9 cellular contexts compared by ENCODE assay signal in genomic region chr19:12603714-12604113, GRCh38. TPM values are rescaled to one million over a fixed set of nuclear protein-coding genes. Genes with fewer than 3 reads are reported as not detected.
DNase-seq lines count a peak whose midpoint lies in the region; ATAC-seq, FAIRE-seq and TF ChIP-seq lines count a peak whose summit lies in the region.
"Had no signal": no experiment of that assay in that cellular context is flagged by ENCODE, and none has a peak within 500 bp of the region (broad histone marks: within the 10 kb centered on the region; RNA-seq: fewer than 3 reads in every experiment).

No MANE protein-coding gene starts in this region.

- H3K36me3 Mint-ChIP-seq in activated CD8-positive, alpha-beta memory T cell treated with anti-CD3 and anti-CD28 coated beads, Interleukin-2, amount 10 ng/mL, durations not matched to agents 7 days and 5 days: peaks cover 43% of the 10 kb centered on the region
- peaks cover 6% of the 10 kb centered on the region for H3K36me3 Mint-ChIP-seq in astrocyte (ENCODE audit: low read depth, unreplicated experiment)

- TF ChIP-seq CTCF in astrocyte (IDR thresholded peaks at IDR 0.05; ENCODE audit: insufficient read depth, low read depth, low read length): no peak
- no peak for TF ChIP-seq CTCF in suprapubic skin (IDR thresholded peaks at IDR 0.05)
- TF ChIP-seq CTCF in body of pancreas (IDR thresholded peaks at IDR 0.05): no peak

- CTCF ChIA-PET in activated CD8-positive, alpha-beta memory T cell treated with anti-CD3 and anti-CD28 coated beads, Interleukin-2, amount 10 ng/mL, durations not matched to agents 7 days and 5 days (lab: Charles Lee): interaction anchor here (1.1 to 1.8 kb wide), 4 partner anchors 10 to 66 kb away, joined by 3 to 6 read pairs (median 4); a partner anchor contains a TSS

- H3K4me1 Mint-ChIP-seq in activated CD8-positive, alpha-beta memory T cell treated with anti-CD3 and anti-CD28 coated beads, Interleukin-2, amount 10 ng/mL, durations not matched to agents 7 days and 5 days: peaks cover 13% of the 10 kb centered on the region
- no peaks in the 10 kb centered on the region for H3K4me1 Mint-ChIP-seq in astrocyte (ENCODE audit: low read depth, unreplicated experiment)
- H3K4me1 Mint-ChIP-seq in stimulated activated naive CD8-positive, alpha-beta T cell treated with anti-CD3 and anti-CD28 coated beads, Interleukin-15, amount 100 ng/mL, for 72 hours: peaks cover 14% of the 10 kb centered on the region

- H2AFZ ChIP-seq in astrocyte (ENCODE audit: low read depth, low read length): no peak overlapping the region

- peaks cover 7% of the 10 kb centered on the region for H3K36me3 ChIP-seq in astrocyte (ENCODE audit: insufficient read depth, low read length)
- H3K36me3 ChIP-seq in suprapubic skin: peaks cover 22% of the 10 kb centered on the region
- no peaks in the 10 kb centered on the region for H3K36me3 ChIP-seq in body of pancreas (replicated peaks in 1 of 2; ENCODE audit: insufficient read depth in 1 of 2, low read depth in 2 of 2)

- peak overlapping the region; percentile 34 for H3K27ac Mint-ChIP-seq in activated CD8-positive, alpha-beta memory T cell treated with anti-CD3 and anti-CD28 coated beads, Interleukin-2, amount 10 ng/mL, durations not matched to agents 7 days and 5 days
- H3K27ac Mint-ChIP-seq in astrocyte (ENCODE audit: unreplicated experiment): no peak overlapping the region
- H3K27ac Mint-ChIP-seq in stimulated activated naive CD8-positive, alpha-beta T cell treated with anti-CD3 and anti-CD28 coated beads, Interleukin-15, amount 100 ng/mL, for 72 hours: peak overlapping the region in 1 of 2 donors; percentile 12

- H3K27ac ChIP-seq in astrocyte (ENCODE audit: low read depth, low read length) (no peak overlapping the region), suprapubic skin (no peak overlapping the region), body of pancreas (no peak overlapping the region)

- H3K9ac ChIP-seq in astrocyte (ENCODE audit: low read length): no peak overlapping the region

- no peak for TF ChIP-seq EP300 in suprapubic skin (IDR thresholded peaks at IDR 0.05)

- no peaks in the 10 kb centered on the region for H3K9me3 Mint-ChIP-seq in activated CD8-positive, alpha-beta memory T cell treated with anti-CD3 and anti-CD28 coated beads, Interleukin-2, amount 10 ng/mL, durations not matched to agents 7 days and 5 days (ENCODE audit: low read depth)
- H3K9me3 Mint-ChIP-seq in astrocyte (ENCODE audit: unreplicated experiment): no peaks in the 10 kb centered on the region
- H3K9me3 Mint-ChIP-seq in stimulated activated naive CD8-positive, alpha-beta T cell treated with anti-CD3 and anti-CD28 coated beads, Interleukin-15, amount 100 ng/mL, for 72 hours: no peaks in the 10 kb centered on the region

- no peaks in the 10 kb centered on the region for H3K27me3 Mint-ChIP-seq in activated CD8-positive, alpha-beta memory T cell treated with anti-CD3 and anti-CD28 coated beads, Interleukin-2, amount 10 ng/mL, durations not matched to agents 7 days and 5 days
- H3K27me3 Mint-ChIP-seq in astrocyte (ENCODE audit: low read depth, unreplicated experiment): no peaks in the 10 kb centered on the region
- H3K27me3 Mint-ChIP-seq in stimulated activated naive CD8-positive, alpha-beta T cell treated with anti-CD3 and anti-CD28 coated beads, Interleukin-15, amount 100 ng/mL, for 72 hours: no peaks in the 10 kb centered on the region

- H3K4me2 ChIP-seq in astrocyte (ENCODE audit: low read length): no peak overlapping the region

- DNase-seq in activated CD8-positive, alpha-beta memory T cell treated with anti-CD3 and anti-CD28 coated beads, Interleukin-2, amount 10 ng/mL, durations not matched to agents 7 days and 5 days: peak; percentile 80
- DNase-seq in activated CD8-positive, alpha-beta memory T cell treated with anti-CD3 and anti-CD28 coated beads for 24 hours: no peak
- DNase-seq in RPMI8226 (peak; percentile 78), astrocyte (ENCODE audit: low read depth) (peak; percentile 80), suprapubic skin (ENCODE audit: low spot score in 2 of 2) (no peak), epidermal melanocyte (ENCODE audit: insufficient read length, low spot score) (no peak), body of pancreas (no peak)
- DNase-seq in stimulated activated naive CD8-positive, alpha-beta T cell treated with anti-CD3 and anti-CD28 coated beads, Interleukin-15, amount 100 ng/mL, for 72 hours: peak; percentile 27 to 74

- no peak for FAIRE-seq in astrocyte (lab: Jason Lieb, UNC)
- FAIRE-seq: keratinocyte had no signal

- peaks cover 6% of the 10 kb centered on the region for H3K79me2 ChIP-seq in astrocyte (ENCODE audit: insufficient read depth, low read length)

- intact Hi-C loops in body of pancreas (cut with DNase I): no loop called here

- peaks cover 4% of the 10 kb centered on the region for H4K20me1 ChIP-seq in astrocyte (ENCODE audit: insufficient read depth, low read length)

- no peak overlapping the region for H3K4me3 Mint-ChIP-seq in activated CD8-positive, alpha-beta memory T cell treated with anti-CD3 and anti-CD28 coated beads, Interleukin-2, amount 10 ng/mL, durations not matched to agents 7 days and 5 days
- no peak overlapping the region for H3K4me3 Mint-ChIP-seq in astrocyte (ENCODE audit: unreplicated experiment)
- no peak overlapping the region for H3K4me3 Mint-ChIP-seq in stimulated activated naive CD8-positive, alpha-beta T cell treated with anti-CD3 and anti-CD28 coated beads, Interleukin-15, amount 100 ng/mL, for 72 hours

- H3K9me3 ChIP-seq in astrocyte (ENCODE audit: insufficient read depth, low read depth, low read length): no peaks in the 10 kb centered on the region
- H3K9me3 ChIP-seq in suprapubic skin: no peaks in the 10 kb centered on the region
- no peaks in the 10 kb centered on the region for H3K9me3 ChIP-seq in body of pancreas

- WGBS in suprapubic skin: 97% methylated on average over 1 of the region's 1 CpG
- WGBS in body of pancreas, 2 donors: 79 to 88% methylated on average over 1 of the region's 1 CpG

- H3K27me3 ChIP-seq in astrocyte (ENCODE audit: insufficient read depth, low read length): no peaks in the 10 kb centered on the region
- H3K27me3 ChIP-seq in suprapubic skin: no peaks in the 10 kb centered on the region
- no peaks in the 10 kb centered on the region for H3K27me3 ChIP-seq in body of pancreas

- no peak overlapping the region for H3K4me3 ChIP-seq in astrocyte (ENCODE audit: insufficient read depth, low read depth, low read length)
- H3K4me3 ChIP-seq in suprapubic skin: no peak overlapping the region
- H3K4me3 ChIP-seq in body of pancreas: no peak overlapping the region

- TF ChIP-seq POLR2A in suprapubic skin (IDR thresholded peaks at IDR 0.05) (no peak), body of pancreas (IDR thresholded peaks at IDR 0.05) (no peak)

- H3K4me1 ChIP-seq in astrocyte (ENCODE audit: insufficient read depth, low read length): no peaks in the 10 kb centered on the region
- H3K4me1 ChIP-seq in suprapubic skin: no peaks in the 10 kb centered on the region
- no peaks in the 10 kb centered on the region for H3K4me1 ChIP-seq in body of pancreas

- peak; percentile 86 for ATAC-seq in activated CD8-positive, alpha-beta memory T cell treated with anti-CD3 and anti-CD28 coated beads, Interleukin-2, amount 10 ng/mL, durations not matched to agents 7 days and 5 days
- ATAC-seq in stimulated activated naive CD8-positive, alpha-beta T cell treated with anti-CD3 and anti-CD28 coated beads, Interleukin-15, amount 100 ng/mL, for 72 hours: peak; percentile 100
- no peak for ATAC-seq in body of pancreas

RNA-seq across cellular contexts. Expression of gene ZNF490, which starts 6.9 kb away (rescaled TPM):
- 10 to 100 TPM; 14.0 to 14.7 TPM for total RNA-seq in activated CD8-positive, alpha-beta memory T cell treated with anti-CD3 and anti-CD28 coated beads, Interleukin-2, amount 10 ng/mL, durations not matched to agents 7 days and 5 days
- total RNA-seq in astrocyte (8.2 and 12.5 TPM in 2 replicates), suprapubic skin (1 to 10 TPM; 5.0 to 9.3 (median 7.0) TPM), body of pancreas (1 to 10 TPM; 2.0 to 2.6 TPM)

RNA-seq across cellular contexts. Expression of gene ZNF791, which starts 7.0 kb away (rescaled TPM):
- 10 to 100 TPM; 30.0 to 41.5 TPM for total RNA-seq in activated CD8-positive, alpha-beta memory T cell treated with anti-CD3 and anti-CD28 coated beads, Interleukin-2, amount 10 ng/mL, durations not matched to agents 7 days and 5 days
- 23.2 and 29.6 TPM in 2 replicates for total RNA-seq in astrocyte
- total RNA-seq in suprapubic skin: 10 to 100 TPM; 14.3 to 36.1 (median 17.3) TPM
- total RNA-seq in body of pancreas: 10 to 100 TPM in 1 of 2 donors, 1 to 10 TPM in 1; 9.9 to 16.9 TPM

RNA-seq across cellular contexts. Expression of gene ZNF564, which starts 52.4 kb away (rescaled TPM):
- 10 to 100 TPM in 1 of 2 experiments, 1 to 10 TPM in 1; 9.6 to 10.6 TPM for total RNA-seq in activated CD8-positive, alpha-beta memory T cell treated with anti-CD3 and anti-CD28 coated beads, Interleukin-2, amount 10 ng/mL, durations not matched to agents 7 days and 5 days
- 9.7 and 11.5 TPM in 2 replicates for total RNA-seq in astrocyte
- 10 to 100 TPM in 1 of 4 donors, 1 to 10 TPM in 3; 5.6 to 17.4 (median 7.6) TPM for total RNA-seq in suprapubic skin
- total RNA-seq in body of pancreas: 10 to 100 TPM in 1 of 2 donors, 1 to 10 TPM in 1; 5.2 to 14.2 TPM

Comparison
In these comparisons a context has a peak if more than half of its experiments do, and no peak if none do; other contexts are left out.
1. DNase-seq: peak in activated CD8-positive, alpha-beta memory T cell treated with anti-CD3 and anti-CD28 coated beads, Interleukin-2, amount 10 ng/mL, durations not matched to agents 7 days and 5 days (single experiment), RPMI8226 (single experiment), astrocyte (single experiment) and stimulated activated naive CD8-positive, alpha-beta T cell treated with anti-CD3 and anti-CD28 coated beads, Interleukin-15, amount 100 ng/mL, for 72 hours (2 of 2); none in activated CD8-positive, alpha-beta memory T cell treated with anti-CD3 and anti-CD28 coated beads for 24 hours (single experiment), suprapubic skin (0 of 2), epidermal melanocyte (single experiment) and body of pancreas (0 of 4).